In the genomic region with DNA sequence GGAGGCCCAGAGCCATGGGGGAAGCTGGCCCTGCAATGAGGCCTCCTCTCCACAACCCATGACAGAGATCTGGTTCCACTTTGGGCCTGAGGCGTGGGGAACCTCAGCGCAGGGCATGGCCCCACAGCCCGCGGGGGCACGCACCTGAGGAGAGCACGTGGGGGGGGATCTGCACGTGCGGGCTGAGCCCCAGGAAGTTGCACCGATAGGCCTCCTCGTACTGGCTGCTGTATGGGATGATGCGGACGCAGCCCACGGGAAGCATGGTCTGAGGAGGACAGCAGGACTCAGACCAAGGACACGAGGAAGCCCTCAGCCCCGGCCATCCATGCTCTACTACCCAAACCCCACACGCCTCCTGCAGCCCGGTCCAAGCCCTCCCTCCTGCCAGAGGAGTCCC, we compare ENCODE assay signal across 2 cellular contexts.
TF ChIP-seq lines count a peak whose summit lies in the region.

No MANE protein-coding gene starts in this region.

TF ChIP-seq in A549, 52 proteins besides CTCF, POLR2A, EP300 and RAD21:
- no peak for TF ChIP-seq ZC3H11A (IDR thresholded peaks at IDR 0.05)
- no peak for TF ChIP-seq MYC (IDR thresholded peaks at IDR 0.05; ENCODE audit: borderline replicate concordance, low read length)
- no peak for TF ChIP-seq KDM5A (IDR thresholded peaks at IDR 0.05)
- no peak for TF ChIP-seq GATA3 (IDR thresholded peaks at IDR 0.05; ENCODE audit: borderline replicate concordance)
- no peak for TF ChIP-seq ZNF302 (CRISPR knock-in tag; IDR thresholded peaks at IDR 0.05)
- no peak for TF ChIP-seq HEYL (CRISPR knock-in tag; IDR thresholded peaks at IDR 0.05)
- no peak for TF ChIP-seq RARB (CRISPR knock-in tag; IDR thresholded peaks at IDR 0.05)
- TF ChIP-seq HDAC2 (IDR thresholded peaks at IDR 0.05): no peak
- no peak for TF ChIP-seq RNF2 (IDR thresholded peaks at IDR 0.05; ENCODE audit: borderline replicate concordance, low read depth)

TF ChIP-seq in HepG2, 621 proteins besides CTCF, POLR2A, EP300 and RAD21:
- TF ChIP-seq RBFOX2 (IDR thresholded peaks at IDR 0.05; ENCODE audit: low read depth, low read length): peak; percentile 43; the same call in 1 of the 2 replicates
- TF ChIP-seq, protein P1, sequence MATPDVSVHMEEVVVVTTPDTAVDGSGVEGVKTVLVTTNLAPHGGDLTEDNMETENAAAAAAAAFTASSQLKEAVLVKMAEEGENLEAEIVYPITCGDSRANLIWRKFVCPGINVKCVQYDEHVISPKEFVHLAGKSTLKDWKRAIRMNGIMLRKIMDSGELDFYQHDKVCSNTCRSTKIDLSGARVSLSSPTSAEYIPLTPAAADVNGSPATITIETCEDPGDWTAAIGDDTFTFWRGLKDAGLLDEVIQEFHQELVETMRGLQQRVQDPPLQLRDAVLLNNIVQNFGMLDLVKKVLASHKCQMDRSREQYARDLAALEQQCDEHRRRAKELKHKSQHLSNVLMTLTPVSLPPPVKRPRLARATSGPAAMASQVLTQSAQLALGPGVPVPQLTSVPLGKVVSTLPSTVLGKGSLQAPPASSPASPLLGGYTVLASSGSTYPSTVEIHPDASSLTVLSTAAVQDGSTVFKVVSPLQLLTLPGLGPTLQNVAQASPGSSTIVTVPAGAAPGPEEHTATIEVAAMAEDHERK (CRISPR knock-in tag; IDR thresholded peaks at IDR 0.05; ENCODE audit: low read depth): no peak
